ENCODE assay signal across 22 cellular contexts in genomic region chr6:21590345-21590744, GRCh38. TPM values are rescaled to one million over a fixed set of nuclear protein-coding genes. Genes with fewer than 3 reads are reported as not detected.
DNase-seq lines count a peak whose midpoint lies in the region; ATAC-seq and TF ChIP-seq lines count a peak whose summit lies in the region.
"Had no signal": no experiment of that assay in that cellular context is flagged by ENCODE, and none has a peak within 500 bp of the region (broad histone marks: within the 10 kb centered on the region; RNA-seq: fewer than 3 reads in every experiment).

No MANE protein-coding gene starts in this region.

- DNase-seq in DMS79 treated with DMSO at 0.1 percent for 48 hours (lab: John Stamatoyannopoulos, UW) = peak; percentile 59
- DNase-seq in DMS79 (lab: John Stamatoyannopoulos, UW) = no peak
- peak; percentile 41 for DNase-seq in choroid plexus epithelial cell (ENCODE audit: low read depth)
- no peak for DNase-seq in neural progenitor cell (ENCODE audit: low spot score)
- DNase-seq in activated CD4-positive, CD25-positive, alpha-beta regulatory T cell (lab: John Stamatoyannopoulos, UW) = no peak
- no peak for DNase-seq in NCI-H146 treated with DMSO at 0.1 percent for 48 hours (lab: John Stamatoyannopoulos, UW; ENCODE audit: unreplicated experiment)
- DNase-seq: activated CD4-positive, alpha-beta T cell treated with anti-CD3 and anti-CD28 coated beads for 36 hours; activated naive CD4-positive, alpha-beta T cell treated with anti-CD3 and anti-CD28 coated beads for 36 hours; activated T-cell treated with anti-CD3 and anti-CD28 coated beads, Interleukin-2, amount 50 U/mL, for 4 hours; AML-193; foreskin keratinocyte; H9; NCI-H1436 treated with DMSO at 0.1 percent for 48 hours; NCI-H510A treated with DMSO at 0.1 percent for 48 hours; psoas muscle; SJCRH30; stimulated activated naive CD8-positive, alpha-beta T cell treated with anti-CD3 and anti-CD28 coated beads, Interleukin-15, amount 100 ng/mL, for 72 hours; T-helper 17 cell; thyroid gland had no signal

- H3K4me1 ChIP-seq in OCI-LY3 (ENCODE audit: low read length) = peaks cover 23% of the 10 kb centered on the region
- peaks cover 25% of the 10 kb centered on the region for H3K4me1 ChIP-seq in neural progenitor cell
- H3K4me1 ChIP-seq: SJCRH30 had no signal

- H3K4me3 ChIP-seq in OCI-LY3 (ENCODE audit: low read length) (no peak overlapping the region), choroid plexus epithelial cell (ENCODE audit: low read depth, low read length) (no peak overlapping the region), neural progenitor cell (no peak overlapping the region)
- H3K4me3 ChIP-seq: psoas muscle, SJCRH30, thyroid gland had no signal

- no peak overlapping the region for H3K9ac ChIP-seq in OCI-LY3 (ENCODE audit: low read length)
- H3K9ac ChIP-seq in neural progenitor cell = no peak overlapping the region
- H3K9ac ChIP-seq: KMS-11 had no signal

- H3K27ac ChIP-seq in OCI-LY3 (ENCODE audit: low read length) (no peak overlapping the region), neural progenitor cell (no peak overlapping the region)
- H3K27ac ChIP-seq: foreskin keratinocyte, KMS-11, psoas muscle, SJCRH30, thyroid gland had no signal

- peaks cover 45% of the 10 kb centered on the region for H3F3A ChIP-seq in neural progenitor cell (ENCODE audit: low read depth)

- no peak overlapping the region for H3K4me2 ChIP-seq in OCI-LY3 (ENCODE audit: low read length)
- H3K4me2 ChIP-seq in neural progenitor cell = no peak overlapping the region
- H3K4me2 ChIP-seq: KMS-11 had no signal

- H3K9me3 Mint-ChIP-seq in neural progenitor cell = peaks cover 4% of the 10 kb centered on the region
- H3K9me3 Mint-ChIP-seq: activated naive CD4-positive, alpha-beta T cell treated with anti-CD3 and anti-CD28 coated beads for 36 hours; activated T-cell treated with anti-CD3 and anti-CD28 coated beads, Interleukin-2, amount 50 U/mL, for 4 hours; stimulated activated naive CD8-positive, alpha-beta T cell treated with anti-CD3 and anti-CD28 coated beads, Interleukin-15, amount 100 ng/mL, for 72 hours had no signal

- H3K79me2 ChIP-seq in OCI-LY3 (ENCODE audit: low read length) (peaks cover 18% of the 10 kb centered on the region), neural progenitor cell (ENCODE audit: low read depth) (peaks cover 18% of the 10 kb centered on the region)

- peak overlapping the region; percentile 7 for H3K4me3 Mint-ChIP-seq in neural progenitor cell
- H3K4me3 Mint-ChIP-seq: activated CD4-positive, alpha-beta T cell treated with anti-CD3 and anti-CD28 coated beads for 36 hours; activated naive CD4-positive, alpha-beta T cell treated with anti-CD3 and anti-CD28 coated beads for 36 hours; stimulated activated naive CD8-positive, alpha-beta T cell treated with anti-CD3 and anti-CD28 coated beads, Interleukin-15, amount 100 ng/mL, for 72 hours had no signal

- TF ChIP-seq CTCF in OCI-LY3 (IDR thresholded peaks at IDR 0.05; ENCODE audit: low read depth, low read length) (peak; percentile 22; the same call in 1 of the 2 replicates), choroid plexus epithelial cell (conservative IDR thresholded peaks at IDR 0.05; ENCODE audit: low read depth, low read length) (peak; percentile 32), neural progenitor cell (IDR thresholded peaks at IDR 0.05) (peak; percentile 16)

- H3K4me1 Mint-ChIP-seq in neural progenitor cell = peaks cover 20% of the 10 kb centered on the region

- H3K9me3 ChIP-seq in OCI-LY3 (ENCODE audit: insufficient read depth, low read length) = no peaks in the 10 kb centered on the region
- H3K9me3 ChIP-seq in neural progenitor cell (ENCODE audit: low read depth) = no peaks in the 10 kb centered on the region
- H3K9me3 ChIP-seq: psoas muscle, SJCRH30, thyroid gland had no signal

- ATAC-seq in HG02623 (IDR thresholded peaks at IDR 0.05; ENCODE audit: unreplicated experiment) = no peak
- ATAC-seq: activated CD4-positive, alpha-beta T cell treated with anti-CD3 and anti-CD28 coated beads for 36 hours; activated T-cell treated with anti-CD3 and anti-CD28 coated beads, Interleukin-2, amount 50 U/mL, for 4 hours; foreskin keratinocyte; psoas muscle; stimulated activated naive CD8-positive, alpha-beta T cell treated with anti-CD3 and anti-CD28 coated beads, Interleukin-15, amount 100 ng/mL, for 72 hours; T-helper 17 cell had no signal

- H4K20me1 ChIP-seq in OCI-LY3 (ENCODE audit: insufficient read depth, low read length) (no peaks in the 10 kb centered on the region), neural progenitor cell (ENCODE audit: low read depth) (peaks cover 16% of the 10 kb centered on the region)

- no peak overlapping the region for H3K27ac Mint-ChIP-seq in neural progenitor cell
- H3K27ac Mint-ChIP-seq: activated CD4-positive, alpha-beta T cell treated with anti-CD3 and anti-CD28 coated beads for 36 hours; activated naive CD4-positive, alpha-beta T cell treated with anti-CD3 and anti-CD28 coated beads for 36 hours; H9; stimulated activated naive CD8-positive, alpha-beta T cell treated with anti-CD3 and anti-CD28 coated beads, Interleukin-15, amount 100 ng/mL, for 72 hours; T-helper 17 cell had no signal

- H2AFZ ChIP-seq in OCI-LY3 (ENCODE audit: low read depth, low read length) = no peak overlapping the region
- no peak overlapping the region for H2AFZ ChIP-seq in neural progenitor cell (replicated peaks)

- H3K36me3 ChIP-seq in OCI-LY3 (replicated peaks; ENCODE audit: low read depth, low read length) = peaks cover 3% of the 10 kb centered on the region
- H3K36me3 ChIP-seq in neural progenitor cell = no peaks in the 10 kb centered on the region
- H3K36me3 ChIP-seq: SJCRH30, thyroid gland had no signal

- peaks cover 14% of the 10 kb centered on the region for H3K27me3 Mint-ChIP-seq in neural progenitor cell (ENCODE audit: insufficient read depth, low read depth)

- peaks cover 3% of the 10 kb centered on the region for H3K36me3 Mint-ChIP-seq in neural progenitor cell

- H3K27me3 ChIP-seq in OCI-LY3 (ENCODE audit: low read depth, low read length) (no peaks in the 10 kb centered on the region), neural progenitor cell (no peaks in the 10 kb centered on the region)
- H3K27me3 ChIP-seq: foreskin keratinocyte, SJCRH30, thyroid gland had no signal

RNA-seq across cellular contexts. Expression of gene SOX4, which starts 3.2 kb away (rescaled TPM):
- total RNA-seq in neural progenitor cell (ENCODE audit: low replicate concordance) = 147 and 161 TPM in 2 replicates

Comparison
In these comparisons a context has a peak if more than half of its experiments do, and no peak if none do; other contexts are left out.
1. DNase-seq: peak in DMS79 treated with DMSO at 0.1 percent for 48 hours (single experiment) and choroid plexus epithelial cell (single experiment); none in DMS79 (single experiment), neural progenitor cell (single experiment), activated CD4-positive, CD25-positive, alpha-beta regulatory T cell (0 of 4) and NCI-H146 treated with DMSO at 0.1 percent for 48 hours (single experiment).
2. Peak in every context shown above with its lines, with median percentiles within 50 percentile points of each other: CTCF ChIP-seq.